16 cellular contexts compared by ENCODE assay signal in genomic region chr10:6537704-6538103, GRCh38. TPM values are rescaled to one million over a fixed set of nuclear protein-coding genes. Genes with fewer than 3 reads are reported as not detected.
DNase-seq lines count a peak whose midpoint lies in the region; ATAC-seq and TF ChIP-seq lines count a peak whose summit lies in the region.
"Had no signal": no experiment of that assay in that cellular context is flagged by ENCODE, and none has a peak within 500 bp of the region (broad histone marks: within the 10 kb centered on the region; RNA-seq: fewer than 3 reads in every experiment).

No MANE protein-coding gene starts in this region.

- H3K4me1 ChIP-seq in BLaER1 treated with 17β-estradiol and CSF1 and Interleukin-3, amounts not matched to agents 10 nM and 100 nM: peaks cover 16 to 33% (median 27%) of the 10 kb centered on the region in 10 experiments
- no peaks in the 10 kb centered on the region for H3K4me1 ChIP-seq in transverse colon
- H3K4me1 ChIP-seq: SJSA1, uterus had no signal

- DNase-seq in GDM1 (lab: John Stamatoyannopoulos, UW) (peak; percentile 63), T-cell (no peak), islet precursor cell (peak; percentile 36), transverse colon (no peak)
- DNase-seq: amniotic stem cell, GM23248, naive B cell, NCI-H1930, retina, uterus had no signal

- H3K36me3 Mint-ChIP-seq in T-cell: peaks cover 45% of the 10 kb centered on the region
- H3K36me3 Mint-ChIP-seq: naive B cell had no signal

- H3K4me3 Mint-ChIP-seq in T-cell: no peak overlapping the region
- H3K4me3 Mint-ChIP-seq: naive B cell had no signal

- 77 to 100% methylated on average over 1 to 6 of the region's 6 CpGs for WGBS in transverse colon (ENCODE audit: low coverage in 1 of 2), 2 donors

- TF ChIP-seq POLR2A in transverse colon (IDR thresholded peaks at IDR 0.05): no peak

- H3K4me3 ChIP-seq in BLaER1 treated with 17β-estradiol and CSF1 and Interleukin-3, amounts not matched to agents 10 nM and 100 nM: no peak overlapping the region
- H3K4me3 ChIP-seq in transverse colon: no peak overlapping the region
- H3K4me3 ChIP-seq: GM23248, SJSA1, uterus had no signal

- no peak overlapping the region for H3K9ac ChIP-seq in BLaER1 treated with 17β-estradiol and CSF1 and Interleukin-3, amounts not matched to agents 10 nM and 100 nM
- H3K9ac ChIP-seq: GM23248 had no signal

- no peak for ATAC-seq in T-cell (replicated peaks in 1 of 4)
- no peak for ATAC-seq in GM21529 (IDR thresholded peaks at IDR 0.05; ENCODE audit: unreplicated experiment)
- no peak for ATAC-seq in GM21717 (IDR thresholded peaks at IDR 0.05; ENCODE audit: unreplicated experiment)
- no peak for ATAC-seq in GM21515 (IDR thresholded peaks at IDR 0.05; ENCODE audit: unreplicated experiment)

- intact Hi-C loops in transverse colon (cut with DNase I; ENCODE audit: low total_unique reads): no loop called here

- POLR2A ChIA-PET in T-cell (lab: Charles Lee): interaction anchor here (0.5 to 1.3 kb wide), 3 partner anchors 13 to 81 kb away, joined by 4 to 5 read pairs (median 4); no protein-coding TSS in a partner anchor

- no peak for TF ChIP-seq CTCF in transverse colon (IDR thresholded peaks at IDR 0.05)

- H3K27me3 Mint-ChIP-seq in T-cell: no peaks in the 10 kb centered on the region

- H4K20me1 ChIP-seq in BLaER1 treated with 17β-estradiol and CSF1 and Interleukin-3, amounts not matched to agents 10 nM and 100 nM: no peaks in the 10 kb centered on the region

- H3K27ac ChIP-seq in BLaER1 treated with 17β-estradiol and CSF1 and Interleukin-3, amounts not matched to agents 10 nM and 100 nM: peak overlapping the region in 1 of 11 experiments; percentile 16; a peak in 1 of 22 replicates
- no peak overlapping the region for H3K27ac ChIP-seq in transverse colon
- H3K27ac ChIP-seq: GM23248, SJSA1, uterus had no signal

- no peaks in the 10 kb centered on the region for H3K36me3 ChIP-seq in BLaER1 treated with 17β-estradiol and CSF1 and Interleukin-3, amounts not matched to agents 10 nM and 100 nM
- H3K36me3 ChIP-seq in transverse colon: no peaks in the 10 kb centered on the region
- H3K36me3 ChIP-seq: SJSA1, uterus had no signal

- no peaks in the 10 kb centered on the region for H3K27me3 ChIP-seq in BLaER1 treated with 17β-estradiol and CSF1 and Interleukin-3, amounts not matched to agents 10 nM and 100 nM
- no peaks in the 10 kb centered on the region for H3K27me3 ChIP-seq in transverse colon
- H3K27me3 ChIP-seq: uterus had no signal

- H3K4me2 ChIP-seq in BLaER1 treated with 17β-estradiol and CSF1 and Interleukin-3, amounts not matched to agents 10 nM and 100 nM: peak overlapping the region; percentile 23 to 83 (median 49); a peak in 21 of 22 replicates

- no peak for TF ChIP-seq EP300 in transverse colon (IDR thresholded peaks at IDR 0.05; ENCODE audit: low read depth)

- H3K9me3 Mint-ChIP-seq in T-cell: no peaks in the 10 kb centered on the region

- no peaks in the 10 kb centered on the region; a peak in 1 of 22 replicates for H3K9me3 ChIP-seq in BLaER1 treated with 17β-estradiol and CSF1 and Interleukin-3, amounts not matched to agents 10 nM and 100 nM (replicated peaks in 1 of 11)
- H3K9me3 ChIP-seq in transverse colon: no peaks in the 10 kb centered on the region
- H3K9me3 ChIP-seq: SJSA1, uterus had no signal

- in situ Hi-C loops in transverse colon (cut with MboI; ENCODE audit: low pct_ligation_motif_present in 1 of 4, low pct_unique_long_range_greater_than_20kb in 1 of 4, low sequenced_read_pairs in 3 of 4): no loop called here

- CTCF ChIA-PET in T-cell (lab: Charles Lee): interaction anchor here in 1 of 2 donors (0.9 kb wide), 1 partner anchor 25 kb away, joined by 3 read pairs; no protein-coding TSS in a partner anchor

- peak overlapping the region; percentile 74 to 77 for H3K27ac Mint-ChIP-seq in T-cell

- peaks cover 83 to 88% (median 88%) of the 10 kb centered on the region in 3 donors for H3K4me1 Mint-ChIP-seq in T-cell
- H3K4me1 Mint-ChIP-seq: naive B cell had no signal

RNA-seq across cellular contexts. Expression of gene PRKCQ, which starts 42.4 kb away (rescaled TPM):
- total RNA-seq in T-cell (10 to 100 TPM; 60.3 to 67.4 (median 61.6) TPM), transverse colon (1 to 10 TPM in 2 of 4 donors, under 1 TPM in 2; 0.60 to 2.7 (median 1.2) TPM)
- total RNA-seq: GM23248, LHCN-M2, SJSA1 had no signal

Comparison
In these comparisons a context has a peak if more than half of its experiments do, and no peak if none do; other contexts are left out.
1. DNase-seq: peak in GDM1 (single experiment) and islet precursor cell (single experiment); none in T-cell (0 of 34) and transverse colon (single experiment).
2. RNA of gene PRKCQ, which starts 42.4 kb away (total RNA-seq): 60.3 to 67.4 TPM in T-cell; 0.60 to 2.7 TPM in transverse colon; every median in the first group is over 10 times any median in the second.